Comparison of ENCODE assay signal across 1 cellular context in the genomic region with DNA sequence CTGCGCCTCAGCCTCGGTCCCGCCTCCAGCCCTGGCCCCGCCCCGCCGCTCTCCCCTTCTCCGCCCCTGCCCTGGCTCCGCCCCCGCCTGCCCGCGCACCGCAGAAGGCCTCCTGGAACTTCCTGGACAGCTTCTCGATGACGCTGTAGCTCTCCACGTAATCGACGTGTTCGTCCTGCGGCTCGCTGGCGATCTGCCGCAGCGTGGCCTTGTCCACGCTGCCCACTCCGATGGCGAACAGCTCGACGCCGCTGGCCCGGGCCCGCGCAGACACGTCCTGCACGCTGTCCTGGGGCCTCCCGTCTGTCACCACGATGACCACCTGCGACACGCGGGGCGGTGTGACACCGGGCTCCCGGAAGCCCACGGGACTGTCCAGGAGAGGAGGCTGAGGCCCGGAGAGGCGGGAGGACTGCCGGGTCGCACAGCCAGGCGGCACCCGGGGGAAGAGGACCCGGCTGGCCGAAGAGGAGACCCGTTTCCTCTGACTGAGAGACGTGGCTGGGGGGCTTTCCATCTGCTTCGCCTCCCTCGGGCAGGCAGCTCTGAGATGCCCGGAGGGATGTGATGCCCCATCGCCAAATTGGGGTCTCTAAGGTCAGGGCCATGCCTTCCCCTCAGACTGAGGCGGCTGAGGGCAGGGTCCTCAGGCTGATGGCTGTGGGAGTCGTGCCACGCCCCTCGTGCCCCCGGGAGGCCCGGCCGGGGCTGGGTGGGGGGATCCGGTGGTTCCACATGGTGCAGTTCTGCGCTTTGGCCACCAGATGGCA.
A peak's percentile ranks its signal among the peaks of the same experiment; 100 is the strongest.
TF ChIP-seq lines count a peak whose summit lies in the region.

No MANE protein-coding gene starts in this region.

TF ChIP-seq in K562, 482 proteins besides CTCF, POLR2A, EP300 and RAD21 (continued from another document and continues in another):
- peak in 1 of 3 experiments; percentile 83; a peak in 2 of 6 replicates for TF ChIP-seq ZBTB11 (CRISPR knock-in tag; IDR thresholded peaks at IDR 0.05)
- TF ChIP-seq POLR2G (IDR thresholded peaks at IDR 0.05; ENCODE audit: low read depth, low read length), result peak; percentile 97
- no peak; the same call in 1 of the 2 replicates for TF ChIP-seq NR3C1 (CRISPR knock-in tag; IDR thresholded peaks at IDR 0.05)
- no peak for TF ChIP-seq DACH1 (IDR thresholded peaks at IDR 0.05; ENCODE audit: partially characterized antibody)
- TF ChIP-seq CCAR2 (IDR thresholded peaks at IDR 0.05; ENCODE audit: low read depth, low read length), result no peak
- TF ChIP-seq ZNF354B (CRISPR knock-in tag; IDR thresholded peaks at IDR 0.05), result no peak
- peak; percentile 33 for TF ChIP-seq HNRNPLL (IDR thresholded peaks at IDR 0.05; ENCODE audit: low read depth, low read length, poor library complexity, severe bottlenecking)
- no peak for TF ChIP-seq YBX1 (IDR thresholded peaks at IDR 0.05)
- TF ChIP-seq KDM1A (IDR thresholded peaks at IDR 0.05), result no peak
- TF ChIP-seq ZNF695 (CRISPR knock-in tag; IDR thresholded peaks at IDR 0.05), result 0 out of 2 replicates have a peak, but pooled peaks have one; percentile 50
- TF ChIP-seq FOXA3 (CRISPR knock-in tag; conservative IDR thresholded peaks at IDR 0.05 in 1 of 2, IDR thresholded peaks at IDR 0.05 in 1 of 2), result peak in 1 of 2 experiments; percentile 89; a peak in 2 of 4 replicates
- peak; percentile 36; the same call in 1 of the 2 replicates for TF ChIP-seq SMARCE1 (IDR thresholded peaks at IDR 0.05)
- no peak for TF ChIP-seq SIX5 (IDR thresholded peaks at IDR 0.05; ENCODE audit: borderline replicate concordance in 1 of 2, insufficient read depth in 1 of 2, low read depth in 1 of 2, low read length in 2 of 2)
- TF ChIP-seq ZNF76 (CRISPR knock-in tag; IDR thresholded peaks at IDR 0.05; ENCODE audit: borderline replicate concordance), result peak; percentile 95
- no peak for TF ChIP-seq ZNF444 (CRISPR knock-in tag; IDR thresholded peaks at IDR 0.05)
- TF ChIP-seq FOXP1 (CRISPR knock-in tag; IDR thresholded peaks at IDR 0.05), result peak; percentile 96
- TF ChIP-seq NCOA4 (IDR thresholded peaks at IDR 0.05; ENCODE audit: partially characterized antibody), result no peak
- no peak for TF ChIP-seq TCFL5 (CRISPR knock-in tag; conservative IDR thresholded peaks at IDR 0.05)
- no peak for TF ChIP-seq CBFA2T2 (conservative IDR thresholded peaks at IDR 0.05)
- TF ChIP-seq GTF2F1 (IDR thresholded peaks at IDR 0.05; ENCODE audit: low read depth, low read length), result peak; percentile 91
- TF ChIP-seq, protein P1, sequence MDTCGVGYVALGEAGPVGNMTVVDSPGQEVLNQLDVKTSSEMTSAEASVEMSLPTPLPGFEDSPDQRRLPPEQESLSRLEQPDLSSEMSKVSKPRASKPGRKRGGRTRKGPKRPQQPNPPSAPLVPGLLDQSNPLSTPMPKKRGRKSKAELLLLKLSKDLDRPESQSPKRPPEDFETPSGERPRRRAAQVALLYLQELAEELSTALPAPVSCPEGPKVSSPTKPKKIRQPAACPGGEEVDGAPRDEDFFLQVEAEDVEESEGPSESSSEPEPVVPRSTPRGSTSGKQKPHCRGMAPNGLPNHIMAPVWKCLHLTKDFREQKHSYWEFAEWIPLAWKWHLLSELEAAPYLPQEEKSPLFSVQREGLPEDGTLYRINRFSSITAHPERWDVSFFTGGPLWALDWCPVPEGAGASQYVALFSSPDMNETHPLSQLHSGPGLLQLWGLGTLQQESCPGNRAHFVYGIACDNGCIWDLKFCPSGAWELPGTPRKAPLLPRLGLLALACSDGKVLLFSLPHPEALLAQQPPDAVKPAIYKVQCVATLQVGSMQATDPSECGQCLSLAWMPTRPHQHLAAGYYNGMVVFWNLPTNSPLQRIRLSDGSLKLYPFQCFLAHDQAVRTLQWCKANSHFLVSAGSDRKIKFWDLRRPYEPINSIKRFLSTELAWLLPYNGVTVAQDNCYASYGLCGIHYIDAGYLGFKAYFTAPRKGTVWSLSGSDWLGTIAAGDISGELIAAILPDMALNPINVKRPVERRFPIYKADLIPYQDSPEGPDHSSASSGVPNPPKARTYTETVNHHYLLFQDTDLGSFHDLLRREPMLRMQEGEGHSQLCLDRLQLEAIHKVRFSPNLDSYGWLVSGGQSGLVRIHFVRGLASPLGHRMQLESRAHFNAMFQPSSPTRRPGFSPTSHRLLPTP (IDR thresholded peaks at IDR 0.05; ENCODE audit: borderline replicate concordance, extremely low read depth, insufficient read length), result no peak
- TF ChIP-seq MTA3 (IDR thresholded peaks at IDR 0.05; ENCODE audit: borderline replicate concordance), result peak; percentile 97
- peak; percentile 96 for TF ChIP-seq ZNF589 (CRISPR knock-in tag; IDR thresholded peaks at IDR 0.05; ENCODE audit: low read depth)
- no peak for TF ChIP-seq LEF1 (IDR thresholded peaks at IDR 0.05)
- peak; percentile 95 for TF ChIP-seq CHD1 (IDR thresholded peaks at IDR 0.05; ENCODE audit: low read length)
- TF ChIP-seq, protein P2, sequence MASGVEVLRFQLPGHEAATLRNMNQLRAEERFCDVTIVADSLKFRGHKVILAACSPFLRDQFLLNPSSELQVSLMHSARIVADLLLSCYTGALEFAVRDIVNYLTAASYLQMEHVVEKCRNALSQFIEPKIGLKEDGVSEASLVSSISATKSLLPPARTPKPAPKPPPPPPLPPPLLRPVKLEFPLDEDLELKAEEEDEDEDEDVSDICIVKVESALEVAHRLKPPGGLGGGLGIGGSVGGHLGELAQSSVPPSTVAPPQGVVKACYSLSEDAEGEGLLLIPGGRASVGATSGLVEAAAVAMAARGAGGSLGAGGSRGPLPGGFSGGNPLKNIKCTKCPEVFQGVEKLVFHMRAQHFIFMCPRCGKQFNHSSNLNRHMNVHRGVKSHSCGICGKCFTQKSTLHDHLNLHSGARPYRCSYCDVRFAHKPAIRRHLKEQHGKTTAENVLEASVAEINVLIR (CRISPR knock-in tag; IDR thresholded peaks at IDR 0.05), result peak; percentile 86
- no peak for TF ChIP-seq ASH1L (IDR thresholded peaks at IDR 0.05; ENCODE audit: borderline replicate concordance, low read depth, partially characterized antibody)
- TF ChIP-seq SETDB1 (IDR thresholded peaks at IDR 0.05; ENCODE audit: low read length), result no peak
- TF ChIP-seq HDGF (IDR thresholded peaks at IDR 0.05), result no peak
- no peak for TF ChIP-seq TRIM25 (IDR thresholded peaks at IDR 0.05; ENCODE audit: borderline replicate concordance)
- TF ChIP-seq NCOA6 (IDR thresholded peaks at IDR 0.05), result peak; percentile 93
- peak; percentile 2; the same call in 1 of the 2 replicates for TF ChIP-seq NFE2 (IDR thresholded peaks at IDR 0.05; ENCODE audit: low read depth)
- TF ChIP-seq ILF3 (IDR thresholded peaks at IDR 0.05; ENCODE audit: borderline replicate concordance), result no peak
- no peak for TF ChIP-seq BRCA1 (IDR thresholded peaks at IDR 0.05)
- TF ChIP-seq BRCA1 (CRISPR knock-in tag; IDR thresholded peaks at IDR 0.05), result no peak
- TF ChIP-seq TAF15 (IDR thresholded peaks at IDR 0.05; ENCODE audit: low read depth, low read length), result no peak
- peak; percentile 34; the same call in 1 of the 2 replicates for TF ChIP-seq BCL6 (CRISPR knock-in tag; IDR thresholded peaks at IDR 0.05)
- TF ChIP-seq REST (CRISPR knock-in tag; IDR thresholded peaks at IDR 0.05; ENCODE audit: low read depth), result peak; percentile 83
- peak; percentile 80; the same call in 1 of the 2 replicates for TF ChIP-seq JUN (IDR thresholded peaks at IDR 0.05; ENCODE audit: borderline replicate concordance, low read depth, low read length)
- TF ChIP-seq JUN (CRISPR knock-in tag; IDR thresholded peaks at IDR 0.05; ENCODE audit: borderline replicate concordance), result peak; percentile 65; the same call in 1 of the 2 replicates
- no peak for TF ChIP-seq MECOM (CRISPR knock-in tag; IDR thresholded peaks at IDR 0.05)
- TF ChIP-seq SP2 (IDR thresholded peaks at IDR 0.05; ENCODE audit: extremely low read depth, low read depth, low read length, poor library complexity, severe bottlenecking), result no peak
- peak; percentile 84 for TF ChIP-seq FUS (optimal IDR thresholded peaks at IDR 0.05; ENCODE audit: low read depth, low read length)
- no peak for TF ChIP-seq ZFP30 (CRISPR knock-in tag; IDR thresholded peaks at IDR 0.05; ENCODE audit: borderline replicate concordance)
- TF ChIP-seq GATAD2B (IDR thresholded peaks at IDR 0.05; ENCODE audit: borderline replicate concordance), result peak; percentile 93
- TF ChIP-seq MXI1 (IDR thresholded peaks at IDR 0.05; ENCODE audit: low read depth, low read length), result peak; percentile 28; the same call in 1 of the 2 replicates
- no peak for TF ChIP-seq ZZZ3 (IDR thresholded peaks at IDR 0.05)
- TF ChIP-seq CHD4 (IDR thresholded peaks at IDR 0.05; ENCODE audit: insufficient read depth, insufficient replicate concordance, low read depth, low read length, poor library complexity, severe bottlenecking), result peak; percentile 80
- peak; percentile 54; the same call in 1 of the 2 replicates for TF ChIP-seq ZNF134 (CRISPR knock-in tag; conservative IDR thresholded peaks at IDR 0.05)
- TF ChIP-seq TCF7 (IDR thresholded peaks at IDR 0.05; ENCODE audit: borderline replicate concordance), result peak; percentile 56; the same call in 1 of the 2 replicates
- TF ChIP-seq SAP30 (IDR thresholded peaks at IDR 0.05; ENCODE audit: borderline replicate concordance, insufficient read depth, low read depth, low read length, poor library complexity, severe bottlenecking), result peak; percentile 86
- peak; percentile 84 for TF ChIP-seq FIP1L1 (IDR thresholded peaks at IDR 0.05; ENCODE audit: low read depth, low read length, poor library complexity, severe bottlenecking)
- TF ChIP-seq, protein P3, sequence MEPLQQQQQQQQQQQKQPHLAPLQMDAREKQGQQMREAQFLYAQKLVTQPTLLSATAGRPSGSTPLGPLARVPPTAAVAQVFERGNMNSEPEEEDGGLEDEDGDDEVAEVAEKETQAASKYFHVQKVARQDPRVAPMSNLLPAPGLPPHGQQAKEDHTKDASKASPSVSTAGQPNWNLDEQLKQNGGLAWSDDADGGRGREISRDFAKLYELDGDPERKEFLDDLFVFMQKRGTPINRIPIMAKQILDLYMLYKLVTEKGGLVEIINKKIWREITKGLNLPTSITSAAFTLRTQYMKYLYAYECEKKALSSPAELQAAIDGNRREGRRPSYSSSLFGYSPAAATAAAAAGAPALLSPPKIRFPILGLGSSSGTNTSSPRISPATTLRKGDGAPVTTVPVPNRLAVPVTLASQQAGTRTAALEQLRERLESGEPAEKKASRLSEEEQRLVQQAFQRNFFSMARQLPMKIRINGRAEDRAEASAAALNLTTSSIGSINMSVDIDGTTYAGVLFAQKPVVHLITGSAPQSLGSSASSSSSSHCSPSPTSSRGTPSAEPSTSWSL (CRISPR knock-in tag; IDR thresholded peaks at IDR 0.05; ENCODE audit: borderline replicate concordance), result peak; percentile 95; the same call in 1 of the 2 replicates
- TF ChIP-seq MEF2A (IDR thresholded peaks at IDR 0.05; ENCODE audit: control insufficient read depth, low read depth, low read length), result no peak
- 0 out of 2 replicates have a peak, but pooled peaks have one; percentile 55 for TF ChIP-seq ZBED1 (IDR thresholded peaks at IDR 0.05)
